Comparison of ENCODE assay signal across 9 cellular contexts in genomic region chr5:44885903-44886302, GRCh38.
DNase-seq lines count a peak whose midpoint lies in the region; ATAC-seq and TF ChIP-seq lines count a peak whose summit lies in the region.
"Had no signal": no experiment of that assay in that cellular context is flagged by ENCODE, and none has a peak within 500 bp of the region (broad histone marks: within the 10 kb centered on the region; RNA-seq: fewer than 3 reads in every experiment).

No MANE protein-coding gene starts in this region.

- CTCF ChIA-PET in activated naive CD4-positive, alpha-beta T cell treated with anti-CD3 and anti-CD28 coated beads for 36 hours (lab: Charles Lee): no interaction called here

- peak; percentile 66 for DNase-seq in epithelial cell of esophagus (ENCODE audit: low read depth)
- no peak for DNase-seq in NCI-H526 (lab: John Stamatoyannopoulos, UW)
- no peak for DNase-seq in ureter (ENCODE audit: low spot score)
- DNase-seq in iPS-NIHi7 (ENCODE audit: extremely low spot score): no peak
- DNase-seq in activated naive CD4-positive, alpha-beta T cell treated with anti-CD3 and anti-CD28 coated beads for 36 hours: no peak

- no peaks in the 10 kb centered on the region for H3K36me3 Mint-ChIP-seq in activated naive CD4-positive, alpha-beta T cell treated with anti-CD3 and anti-CD28 coated beads for 36 hours (ENCODE audit: low read depth)

- no peaks in the 10 kb centered on the region for H3K27me3 Mint-ChIP-seq in activated naive CD4-positive, alpha-beta T cell treated with anti-CD3 and anti-CD28 coated beads for 36 hours (ENCODE audit: low read depth)

- intact Hi-C loops in activated naive CD4-positive, alpha-beta T cell treated with anti-CD3 and anti-CD28 coated beads for 36 hours (cut with micrococcal nuclease): no loop called here

- H3K4me3 Mint-ChIP-seq in activated naive CD4-positive, alpha-beta T cell treated with anti-CD3 and anti-CD28 coated beads for 36 hours: no peak overlapping the region

- H3K4me3 ChIP-seq in epithelial cell of esophagus (ENCODE audit: low read length): no peak overlapping the region

- H3K27ac Mint-ChIP-seq in activated naive CD4-positive, alpha-beta T cell treated with anti-CD3 and anti-CD28 coated beads for 36 hours: no peak overlapping the region

- TF ChIP-seq CTCF in epithelial cell of esophagus (IDR thresholded peaks at IDR 0.05; ENCODE audit: insufficient read depth, low read depth, low read length, missing control alignments): no peak

- H3K4me1 Mint-ChIP-seq in activated naive CD4-positive, alpha-beta T cell treated with anti-CD3 and anti-CD28 coated beads for 36 hours (ENCODE audit: low read depth): peaks cover 4% of the 10 kb centered on the region

- ATAC-seq in GM18861 (IDR thresholded peaks at IDR 0.05; ENCODE audit: unreplicated experiment) (peak; percentile 94), GM21717 (IDR thresholded peaks at IDR 0.05; ENCODE audit: unreplicated experiment) (peak; percentile 92), HG03460 (IDR thresholded peaks at IDR 0.05; ENCODE audit: unreplicated experiment) (peak; percentile 87)
- ATAC-seq: Right ventricle myocardium inferior had no signal

- no peaks in the 10 kb centered on the region for H3K9me3 Mint-ChIP-seq in activated naive CD4-positive, alpha-beta T cell treated with anti-CD3 and anti-CD28 coated beads for 36 hours
